23 cellular contexts compared by ENCODE assay signal in genomic region chr1:36520771-36521420, GRCh38. TPM values are rescaled to one million over a fixed set of nuclear protein-coding genes. Genes with fewer than 3 reads are reported as not detected.
DNase-seq lines count a peak whose midpoint lies in the region; ATAC-seq and TF ChIP-seq lines count a peak whose summit lies in the region.
"Had no signal": no experiment of that assay in that cellular context is flagged by ENCODE, and none has a peak within 500 bp of the region (broad histone marks: within the 10 kb centered on the region; RNA-seq: fewer than 3 reads in every experiment).

No MANE protein-coding gene starts in this region.

- H3K36me3 Mint-ChIP-seq in H9 (ENCODE audit: insufficient read depth in 1 of 3, low read depth in 3 of 3) (no peaks in the 10 kb centered on the region), WTC11 (no peaks in the 10 kb centered on the region)
- H3K36me3 Mint-ChIP-seq: activated naive CD4-positive, alpha-beta T cell treated with anti-CD3 and anti-CD28 coated beads, Interleukin-2, amount 10 ng/mL, durations not matched to agents 7 days and 5 days; CD4-positive, CD25-positive, alpha-beta regulatory T cell; naive thymus-derived CD8-positive, alpha-beta T cell had no signal

- no peak overlapping the region for H3K9ac ChIP-seq in H9 (ENCODE audit: extremely low read depth, insufficient read length, low read length)
- peak overlapping the region; percentile 37 for H3K9ac ChIP-seq in neural cell (ENCODE audit: low read length)

- H3K27me3 ChIP-seq in H9 (ENCODE audit: insufficient read depth, low read length) (no peaks in the 10 kb centered on the region), neural cell (ENCODE audit: insufficient read depth, low read depth, low read length) (no peaks in the 10 kb centered on the region)
- H3K27me3 ChIP-seq: heart left ventricle, uterus had no signal

- no peaks in the 10 kb centered on the region for H3K23me2 ChIP-seq in H9 (ENCODE audit: insufficient read length, low read depth, low read length, poor library complexity, severe bottlenecking)

- H3K4me1 Mint-ChIP-seq in H9 (peaks cover 25% of the 10 kb centered on the region in 2 experiments), WTC11 (peaks cover 28% of the 10 kb centered on the region)

- H3K4me1 ChIP-seq in H9 (ENCODE audit: insufficient read depth, low read length): peaks cover 8% of the 10 kb centered on the region; the same call in 1 of the 2 replicates
- H3K4me1 ChIP-seq: heart left ventricle, uterus had no signal

- H3F3A ChIP-seq in neural cell (ENCODE audit: insufficient read depth, low read length, poor library complexity, severe bottlenecking): peaks cover 6% of the 10 kb centered on the region

- no peaks in the 10 kb centered on the region for H3K9me3 Mint-ChIP-seq in H9
- H3K9me3 Mint-ChIP-seq in WTC11: no peaks in the 10 kb centered on the region
- H3K9me3 Mint-ChIP-seq: activated CD8-positive, alpha-beta T cell treated with anti-CD3 and anti-CD28 coated beads for 36 hours; activated naive CD4-positive, alpha-beta T cell treated with anti-CD3 and anti-CD28 coated beads, Interleukin-2, amount 10 ng/mL, durations not matched to agents 7 days and 5 days; activated T-cell treated with anti-CD3 and anti-CD28 coated beads, Interleukin-2, amount 50 U/mL, for 4 hours; CD4-positive, CD25-positive, alpha-beta regulatory T cell; HFFc6; naive thymus-derived CD8-positive, alpha-beta T cell had no signal

- H2AFZ ChIP-seq in H9 (ENCODE audit: low read length) (no peak overlapping the region), neural cell (ENCODE audit: low read depth, low read length) (no peak overlapping the region)

- TF ChIP-seq EP300 in neural cell (conservative IDR thresholded peaks at IDR 0.05; ENCODE audit: poor library complexity, severe bottlenecking): peak; percentile 61

- H3K27ac ChIP-seq in H9 (ENCODE audit: insufficient read length, low read depth, low read length): no peak overlapping the region
- peak overlapping the region; percentile 23 for H3K27ac ChIP-seq in neural cell (ENCODE audit: low read length)
- H3K27ac ChIP-seq: heart left ventricle, uterus had no signal

- no peak overlapping the region for H2BK12ac ChIP-seq in H9 (ENCODE audit: insufficient read length, low read depth, low read length)

- H3K27ac Mint-ChIP-seq in H9 (peak overlapping the region in 2 of 3 experiments; percentile 28 to 68; a peak in 3 of 7 replicates), WTC11 (peak overlapping the region; percentile 44; the same call in 1 of the 2 replicates)
- H3K27ac Mint-ChIP-seq: activated CD8-positive, alpha-beta T cell treated with anti-CD3 and anti-CD28 coated beads for 36 hours; activated naive CD4-positive, alpha-beta T cell treated with anti-CD3 and anti-CD28 coated beads, Interleukin-2, amount 10 ng/mL, durations not matched to agents 7 days and 5 days; CD4-positive, CD25-positive, alpha-beta regulatory T cell; HFFc6 had no signal

- no peak overlapping the region for H2BK15ac ChIP-seq in H9 (ENCODE audit: low read depth, low read length)

- H4K20me1 ChIP-seq in H9 (ENCODE audit: control insufficient read depth, insufficient read depth, insufficient read length) (no peaks in the 10 kb centered on the region), neural cell (ENCODE audit: insufficient read depth) (no peaks in the 10 kb centered on the region)

- TF ChIP-seq CTCF in H9 (conservative IDR thresholded peaks at IDR 0.05): no peak
- TF ChIP-seq CTCF in WTC11 (IDR thresholded peaks at IDR 0.05): no peak
- no peak for TF ChIP-seq CTCF in neural cell (IDR thresholded peaks at IDR 0.05; ENCODE audit: poor library complexity, severe bottlenecking)

- H3K4me2 ChIP-seq in H9 (ENCODE audit: insufficient read depth, insufficient read length, low read length): no peak overlapping the region
- H3K4me2 ChIP-seq in neural cell (ENCODE audit: low read length): no peak overlapping the region

- TF ChIP-seq POLR2A in erythroblast (IDR thresholded peaks at IDR 0.05; ENCODE audit: low read length): no peak

- no peak overlapping the region for H3T11ph ChIP-seq in H9 (ENCODE audit: low read length)

- H2BK5ac ChIP-seq in H9 (ENCODE audit: insufficient read length, low read length): no peak overlapping the region

- H3K18ac ChIP-seq in H9 (ENCODE audit: insufficient read length, low read depth, low read length): no peak overlapping the region

- no peak overlapping the region for H3K14ac ChIP-seq in H9 (ENCODE audit: insufficient read depth, low read length)

- DNase-seq in H9 (no peak), NCI-H2029 treated with DMSO at 0.1 percent for 48 hours (lab: John Stamatoyannopoulos, UW) (peak; percentile 63), WTC11 (ENCODE audit: low spot score) (no peak), erythroblast (lab: John Stamatoyannopoulos, UW) (no peak), LoVo (ENCODE audit: low spot score) (no peak)
- DNase-seq: activated CD8-positive, alpha-beta T cell treated with anti-CD3 and anti-CD28 coated beads for 36 hours; activated naive CD4-positive, alpha-beta T cell treated with anti-CD3 and anti-CD28 coated beads, Interleukin-2, amount 10 ng/mL, durations not matched to agents 7 days and 5 days; activated T-cell treated with anti-CD3 and anti-CD28 coated beads, Interleukin-2, amount 50 U/mL, for 4 hours; caudate nucleus; CD4-positive, CD25-positive, alpha-beta regulatory T cell; DMS 273 treated with DMSO at 0.1 percent for 48 hours; heart left ventricle; HFFc6; left colon; NCI-H1092 treated with DMSO at 0.1 percent for 48 hours; SHP77 treated with DMSO at 0.1 percent for 48 hours; uterus had no signal

- CTCF ChIA-PET in WTC11 (lab: Charles Lee): no interaction called here

- WGBS in H9 (ENCODE audit: extremely low coverage, insufficient read length, low lambda C conversion rate): no CpG with 5 or more reads among the region's 12 CpGs

- no peak overlapping the region for H4K91ac ChIP-seq in H9 (ENCODE audit: insufficient read length, low read depth, low read length)

- no peak overlapping the region for H4K5ac ChIP-seq in H9 (ENCODE audit: insufficient read length, low read depth, low read length)

- H3K79me2 ChIP-seq in H9 (ENCODE audit: insufficient read depth, low read length) (no peaks in the 10 kb centered on the region), neural cell (replicated peaks; ENCODE audit: insufficient read depth, low read length) (no peaks in the 10 kb centered on the region)

- peak overlapping the region; percentile 5 for H3K4me3 ChIP-seq in neural cell (ENCODE audit: low read length)
- H3K4me3 ChIP-seq: heart left ventricle, uterus had no signal

- POLR2A ChIA-PET in WTC11 (lab: Charles Lee): no interaction called here

- no peak overlapping the region for H2BK20ac ChIP-seq in H9 (ENCODE audit: low read depth, low read length, poor library complexity, severe bottlenecking)

- H3K27me3 Mint-ChIP-seq in H9 (ENCODE audit: low read depth) (no peaks in the 10 kb centered on the region), WTC11 (ENCODE audit: low read depth) (no peaks in the 10 kb centered on the region; the same call in 1 of the 2 replicates)
- H3K27me3 Mint-ChIP-seq: activated CD8-positive, alpha-beta T cell treated with anti-CD3 and anti-CD28 coated beads for 36 hours; CD4-positive, CD25-positive, alpha-beta regulatory T cell; naive thymus-derived CD8-positive, alpha-beta T cell had no signal

- no peak overlapping the region for H3K56ac ChIP-seq in H9 (ENCODE audit: insufficient read length, low read depth, low read length)

- no peaks in the 10 kb centered on the region for H3K36me3 ChIP-seq in neural cell (ENCODE audit: insufficient read depth, low read length)
- H3K36me3 ChIP-seq: heart left ventricle, uterus had no signal

- H3K23ac ChIP-seq in H9 (ENCODE audit: insufficient read length, low read depth, low read length): no peak overlapping the region

- no peak overlapping the region for H4K8ac ChIP-seq in H9 (replicated peaks; ENCODE audit: insufficient read length, low read depth, low read length)

- H3K4me3 Mint-ChIP-seq in H9: no peak overlapping the region; a peak in 1 of 5 replicates
- H3K4me3 Mint-ChIP-seq in WTC11: no peak overlapping the region
- H3K4me3 Mint-ChIP-seq: activated CD8-positive, alpha-beta T cell treated with anti-CD3 and anti-CD28 coated beads for 36 hours; activated naive CD4-positive, alpha-beta T cell treated with anti-CD3 and anti-CD28 coated beads, Interleukin-2, amount 10 ng/mL, durations not matched to agents 7 days and 5 days; activated T-cell treated with anti-CD3 and anti-CD28 coated beads, Interleukin-2, amount 50 U/mL, for 4 hours; CD4-positive, CD25-positive, alpha-beta regulatory T cell; HFFc6; naive thymus-derived CD8-positive, alpha-beta T cell had no signal

- no peaks in the 10 kb centered on the region for H3K9me2 ChIP-seq in neural cell (ENCODE audit: insufficient read depth, low read length)

- no peak overlapping the region for H2BK120ac ChIP-seq in H9 (ENCODE audit: low read depth, low read length, poor library complexity, severe bottlenecking)

- no peak overlapping the region for H2AK5ac ChIP-seq in H9 (ENCODE audit: insufficient read length, low read length)

- no peak for TF ChIP-seq RAD21 in neural cell (conservative IDR thresholded peaks at IDR 0.05)

- H3K9me3 ChIP-seq in H9 (ENCODE audit: control insufficient read depth, low read depth, low read length) (no peaks in the 10 kb centered on the region), neural cell (ENCODE audit: low read length) (no peaks in the 10 kb centered on the region)
- H3K9me3 ChIP-seq: heart left ventricle, uterus had no signal

- H3K79me1 ChIP-seq in H9 (ENCODE audit: insufficient read depth, low read depth, low read length, poor library complexity, severe bottlenecking): no peaks in the 10 kb centered on the region

- H3K4ac ChIP-seq in H9 (ENCODE audit: low read depth, low read length): no peak overlapping the region

- ATAC-seq in WTC11 (no peak), GM21717 (IDR thresholded peaks at IDR 0.05; ENCODE audit: unreplicated experiment) (no peak)
- ATAC-seq: activated CD4-positive, CD25-positive, alpha-beta regulatory T cell treated with anti-CD3 and anti-CD28 coated beads, Interleukin-2, amount 50 U/mL, for 24 hours; activated CD8-positive, alpha-beta T cell treated with anti-CD3 and anti-CD28 coated beads for 36 hours; activated T-cell treated with anti-CD3 and anti-CD28 coated beads, Interleukin-2, amount 50 U/mL, for 4 hours; heart left ventricle; left colon; naive thymus-derived CD8-positive, alpha-beta T cell had no signal

TF ChIP-seq in WTC11, 78 proteins besides CTCF, POLR2A, EP300 and RAD21 (continues in another document):
- TF ChIP-seq TP53 (CRISPR knock-in tag; IDR thresholded peaks at IDR 0.05) (no peak), ZNF396 (CRISPR knock-in tag; IDR thresholded peaks at IDR 0.05; ENCODE audit: borderline replicate concordance) (no peak), ETV6 (CRISPR knock-in tag; IDR thresholded peaks at IDR 0.05) (no peak)

TF ChIP-seq in neural cell, 6 proteins besides CTCF, POLR2A, EP300 and RAD21 (continues in another document):
- TF ChIP-seq POLR2AphosphoS5 (IDR thresholded peaks at IDR 0.05) (peak; percentile 32), TAF1 (IDR thresholded peaks at IDR 0.05; ENCODE audit: low read depth) (no peak)

RNA-seq across cellular contexts. Expression of gene CSF3R, which starts 38.2 kb away (rescaled TPM):
- total RNA-seq in H9 (2021): not detected in 2 replicates
- 0.09 to 0.30 TPM (median 0.26 TPM) in 3 replicates for total RNA-seq in WTC11 (2021)
- not detected in 2 replicates for polyA plus RNA-seq in neural cell
- polyA minus RNA-seq in neural cell: not detected in 2 replicates
- total RNA-seq: activated CD8-positive, alpha-beta T cell treated with anti-CD3 and anti-CD28 coated beads for 36 hours; activated T-cell treated with anti-CD3 and anti-CD28 coated beads, Interleukin-2, amount 50 U/mL, for 4 hours; dermis microvascular lymphatic vessel endothelial cell; HFFc6; LHCN-M2 had no signal

RNA-seq across cellular contexts. Expression of gene MRPS15, which starts 56.7 kb away (rescaled TPM):
- total RNA-seq in H9 (2021) (105 and 111 TPM in 2 replicates), WTC11 (2021) (100.0 to 113 TPM (median 104 TPM) in 3 replicates)
- 64.7 and 65.6 TPM in 2 replicates for polyA plus RNA-seq in neural cell
- 17.5 and 22.7 TPM in 2 replicates for polyA minus RNA-seq in neural cell
